14 cellular contexts compared by ENCODE assay signal in genomic region chr12:93430280-93430679, GRCh38.
"Had no signal": no experiment of that assay in that cellular context is flagged by ENCODE, and none has a peak within 500 bp of the region (broad histone marks: within the 10 kb centered on the region; RNA-seq: fewer than 3 reads in every experiment).

No MANE protein-coding gene starts in this region.

- FAIRE-seq: keratinocyte, pancreas had no signal

- H3K9me3 ChIP-seq: ascending aorta, gastroesophageal sphincter, pancreas, transverse colon had no signal

- H3K4me3 ChIP-seq: ascending aorta, gastroesophageal sphincter, pancreas, transverse colon had no signal

- ATAC-seq: gastroesophageal sphincter, left ventricle myocardium superior had no signal

- H3K27me3 ChIP-seq: ascending aorta, gastroesophageal sphincter, pancreas, transverse colon had no signal

- H3K36me3 ChIP-seq: ascending aorta, gastroesophageal sphincter, pancreas, transverse colon had no signal

- DNase-seq: activated CD4-positive, alpha-beta T cell treated with anti-CD3 and anti-CD28 coated beads, Interleukin-2, amount 50 U/mL, for 1 hour; activated gamma-delta T cell; activated T-cell treated with anti-CD3 and anti-CD28 coated beads, Interleukin-2, amount 50 U/mL, for 1 hour; cortex of kidney; effector CD8-positive, alpha-beta T cell; left ventricle myocardium superior; mesendoderm; pancreas; retina; T-helper 2 cell; transverse colon had no signal

- H3K27ac ChIP-seq: ascending aorta, pancreas, transverse colon had no signal
